Comparison of ENCODE assay signal across 1 cellular context in the genomic region with DNA sequence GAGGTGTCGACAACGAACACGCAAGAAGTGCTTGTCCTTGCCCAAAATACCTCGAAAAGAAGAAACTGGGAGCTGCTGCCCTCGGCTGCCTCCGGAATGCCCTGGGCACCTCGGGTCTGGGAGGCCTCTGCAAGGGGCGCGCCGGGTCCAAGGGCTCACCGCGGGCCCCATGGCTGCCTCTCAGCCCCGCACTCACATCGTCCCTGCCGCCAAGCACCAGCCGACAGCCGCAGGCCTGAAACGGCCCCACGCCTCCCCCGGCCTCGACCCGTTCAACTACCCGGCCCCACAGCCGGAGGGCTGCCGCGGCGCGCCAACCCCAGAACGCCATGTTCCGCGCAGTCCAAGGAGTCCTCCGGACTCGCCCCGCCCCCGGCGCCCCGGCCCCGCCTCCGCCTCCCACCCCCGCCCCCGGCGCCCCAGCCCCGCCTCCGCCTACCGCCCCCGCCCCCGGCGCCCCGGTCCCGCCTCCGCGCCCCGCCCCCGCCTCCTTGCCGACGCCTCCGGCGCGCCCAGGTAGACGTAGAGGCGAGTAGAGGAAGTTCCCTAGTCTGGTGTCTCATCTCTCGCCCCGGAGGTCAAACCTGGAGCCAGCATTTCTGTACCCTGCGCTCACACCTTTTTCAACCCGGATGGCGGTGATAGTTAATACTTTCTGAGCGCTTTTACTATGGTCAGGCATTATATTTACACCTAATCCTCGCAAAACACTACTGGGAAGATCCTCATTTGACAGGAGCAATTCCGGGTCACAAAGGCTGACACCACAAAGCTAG.
TF ChIP-seq lines count a peak whose summit lies in the region.

Gene SIRT3, minus strand, starts transcription at position 345 of the 776 bp plus-strand sequence. Its CDS starts 14 bp downstream, at position 331.

TF ChIP-seq in HepG2, 621 proteins besides CTCF, POLR2A, EP300 and RAD21 (continued from another document and continues in another):
- TF ChIP-seq RBFOX2 (IDR thresholded peaks at IDR 0.05; ENCODE audit: low read depth, low read length) (peak; percentile 70), ZNF709 (CRISPR knock-in tag; IDR thresholded peaks at IDR 0.05) (peak; percentile 76), ZNF713 (CRISPR knock-in tag; IDR thresholded peaks at IDR 0.05) (no peak), ZIK1 (CRISPR knock-in tag; IDR thresholded peaks at IDR 0.05; ENCODE audit: borderline replicate concordance, low read depth) (0 out of 2 replicates have a peak, but pooled peaks have one; percentile 23), PHB2 (IDR thresholded peaks at IDR 0.05; ENCODE audit: partially characterized antibody) (no peak), ZNF205 (CRISPR knock-in tag; IDR thresholded peaks at IDR 0.05) (no peak), KDM4B (CRISPR knock-in tag; IDR thresholded peaks at IDR 0.05) (0 out of 2 replicates have a peak, but pooled peaks have one; percentile 23), NCOA5 (CRISPR knock-in tag; IDR thresholded peaks at IDR 0.05) (no peak), ZSCAN25 (CRISPR knock-in tag; IDR thresholded peaks at IDR 0.05) (0 out of 2 replicates have a peak, but pooled peaks have one; percentile 10), ZBTB38 (CRISPR knock-in tag; IDR thresholded peaks at IDR 0.05) (0 out of 2 replicates have a peak, but pooled peaks have one; percentile 55), NFKB2 (CRISPR knock-in tag; IDR thresholded peaks at IDR 0.05; ENCODE audit: borderline replicate concordance) (peak; percentile 83; the same call in 1 of the 2 replicates), ZNF777 (CRISPR knock-in tag; IDR thresholded peaks at IDR 0.05) (peak; percentile 29; the same call in 1 of the 2 replicates), HMG20A (CRISPR knock-in tag; IDR thresholded peaks at IDR 0.05; ENCODE audit: borderline replicate concordance) (no peak), ZBED4 (CRISPR knock-in tag; IDR thresholded peaks at IDR 0.05; ENCODE audit: borderline replicate concordance) (no peak), ZNF432 (CRISPR knock-in tag; IDR thresholded peaks at IDR 0.05; ENCODE audit: borderline replicate concordance) (no peak), HMG20B (CRISPR knock-in tag; conservative IDR thresholded peaks at IDR 0.05) (no peak), ZNF577 (CRISPR knock-in tag; IDR thresholded peaks at IDR 0.05; ENCODE audit: borderline replicate concordance, low read depth) (no peak), NFE2L1 (CRISPR knock-in tag; IDR thresholded peaks at IDR 0.05; ENCODE audit: borderline replicate concordance) (no peak), CCDC6 (CRISPR knock-in tag; IDR thresholded peaks at IDR 0.05) (no peak), HNRNPL (IDR thresholded peaks at IDR 0.05; ENCODE audit: low read depth, low read length) (0 out of 2 replicates have a peak, but pooled peaks have one; percentile 44), KDM2A (CRISPR knock-in tag; IDR thresholded peaks at IDR 0.05; ENCODE audit: borderline replicate concordance, low read depth) (no peak), ZNF264 (CRISPR knock-in tag; IDR thresholded peaks at IDR 0.05) (no peak), RARG (CRISPR knock-in tag; IDR thresholded peaks at IDR 0.05; ENCODE audit: low read depth) (no peak), SIN3B (IDR thresholded peaks at IDR 0.05; ENCODE audit: low read length) (no peak), ZNF616 (CRISPR knock-in tag; IDR thresholded peaks at IDR 0.05; ENCODE audit: low read depth) (peak; percentile 80; the same call in 1 of the 2 replicates), ZNF275 (CRISPR knock-in tag; IDR thresholded peaks at IDR 0.05; ENCODE audit: borderline replicate concordance) (peak; percentile 36; the same call in 1 of the 2 replicates), HOXA9 (CRISPR knock-in tag; IDR thresholded peaks at IDR 0.05; ENCODE audit: borderline replicate concordance) (no peak), BRD4 (CRISPR knock-in tag; IDR thresholded peaks at IDR 0.05) (peak; percentile 76; the same call in 1 of the 2 replicates), IKZF4 (CRISPR knock-in tag; IDR thresholded peaks at IDR 0.05; ENCODE audit: borderline replicate concordance, low read depth, not compliant biosample characterization) (peak; percentile 56)
- TF ChIP-seq, protein P1, sequence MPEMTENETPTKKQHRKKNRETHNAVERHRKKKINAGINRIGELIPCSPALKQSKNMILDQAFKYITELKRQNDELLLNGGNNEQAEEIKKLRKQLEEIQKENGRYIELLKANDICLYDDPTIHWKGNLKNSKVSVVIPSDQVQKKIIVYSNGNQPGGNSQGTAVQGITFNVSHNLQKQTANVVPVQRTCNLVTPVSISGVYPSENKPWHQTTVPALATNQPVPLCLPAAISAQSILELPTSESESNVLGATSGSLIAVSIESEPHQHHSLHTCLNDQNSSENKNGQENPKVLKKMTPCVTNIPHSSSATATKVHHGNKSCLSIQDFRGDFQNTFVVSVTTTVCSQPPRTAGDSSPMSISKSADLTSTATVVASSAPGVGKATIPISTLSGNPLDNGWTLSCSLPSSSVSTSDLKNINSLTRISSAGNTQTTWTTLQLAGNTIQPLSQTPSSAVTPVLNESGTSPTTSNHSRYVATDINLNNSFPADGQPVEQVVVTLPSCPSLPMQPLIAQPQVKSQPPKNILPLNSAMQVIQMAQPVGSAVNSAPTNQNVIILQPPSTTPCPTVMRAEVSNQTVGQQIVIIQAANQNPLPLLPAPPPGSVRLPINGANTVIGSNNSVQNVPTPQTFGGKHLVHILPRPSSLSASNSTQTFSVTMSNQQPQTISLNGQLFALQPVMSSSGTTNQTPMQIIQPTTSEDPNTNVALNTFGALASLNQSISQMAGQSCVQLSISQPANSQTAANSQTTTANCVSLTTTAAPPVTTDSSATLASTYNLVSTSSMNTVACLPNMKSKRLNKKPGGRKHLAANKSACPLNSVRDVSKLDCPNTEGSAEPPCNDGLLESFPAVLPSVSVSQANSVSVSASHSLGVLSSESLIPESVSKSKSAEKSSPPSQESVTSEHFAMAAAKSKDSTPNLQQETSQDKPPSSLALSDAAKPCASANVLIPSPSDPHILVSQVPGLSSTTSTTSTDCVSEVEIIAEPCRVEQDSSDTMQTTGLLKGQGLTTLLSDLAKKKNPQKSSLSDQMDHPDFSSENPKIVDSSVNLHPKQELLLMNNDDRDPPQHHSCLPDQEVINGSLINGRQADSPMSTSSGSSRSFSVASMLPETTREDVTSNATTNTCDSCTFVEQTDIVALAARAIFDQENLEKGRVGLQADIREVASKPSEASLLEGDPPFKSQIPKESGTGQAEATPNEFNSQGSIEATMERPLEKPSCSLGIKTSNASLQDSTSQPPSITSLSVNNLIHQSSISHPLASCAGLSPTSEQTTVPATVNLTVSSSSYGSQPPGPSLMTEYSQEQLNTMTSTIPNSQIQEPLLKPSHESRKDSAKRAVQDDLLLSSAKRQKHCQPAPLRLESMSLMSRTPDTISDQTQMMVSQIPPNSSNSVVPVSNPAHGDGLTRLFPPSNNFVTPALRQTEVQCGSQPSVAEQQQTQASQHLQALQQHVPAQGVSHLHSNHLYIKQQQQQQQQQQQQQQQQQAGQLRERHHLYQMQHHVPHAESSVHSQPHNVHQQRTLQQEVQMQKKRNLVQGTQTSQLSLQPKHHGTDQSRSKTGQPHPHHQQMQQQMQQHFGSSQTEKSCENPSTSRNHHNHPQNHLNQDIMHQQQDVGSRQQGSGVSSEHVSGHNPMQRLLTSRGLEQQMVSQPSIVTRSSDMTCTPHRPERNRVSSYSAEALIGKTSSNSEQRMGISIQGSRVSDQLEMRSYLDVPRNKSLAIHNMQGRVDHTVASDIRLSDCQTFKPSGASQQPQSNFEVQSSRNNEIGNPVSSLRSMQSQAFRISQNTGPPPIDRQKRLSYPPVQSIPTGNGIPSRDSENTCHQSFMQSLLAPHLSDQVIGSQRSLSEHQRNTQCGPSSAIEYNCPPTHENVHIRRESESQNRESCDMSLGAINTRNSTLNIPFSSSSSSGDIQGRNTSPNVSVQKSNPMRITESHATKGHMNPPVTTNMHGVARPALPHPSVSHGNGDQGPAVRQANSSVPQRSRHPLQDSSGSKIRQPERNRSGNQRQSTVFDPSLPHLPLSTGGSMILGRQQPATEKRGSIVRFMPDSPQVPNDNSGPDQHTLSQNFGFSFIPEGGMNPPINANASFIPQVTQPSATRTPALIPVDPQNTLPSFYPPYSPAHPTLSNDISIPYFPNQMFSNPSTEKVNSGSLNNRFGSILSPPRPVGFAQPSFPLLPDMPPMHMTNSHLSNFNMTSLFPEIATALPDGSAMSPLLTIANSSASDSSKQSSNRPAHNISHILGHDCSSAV (CRISPR knock-in tag; IDR thresholded peaks at IDR 0.05; ENCODE audit: borderline replicate concordance): no peak
- TF ChIP-seq, protein P2, sequence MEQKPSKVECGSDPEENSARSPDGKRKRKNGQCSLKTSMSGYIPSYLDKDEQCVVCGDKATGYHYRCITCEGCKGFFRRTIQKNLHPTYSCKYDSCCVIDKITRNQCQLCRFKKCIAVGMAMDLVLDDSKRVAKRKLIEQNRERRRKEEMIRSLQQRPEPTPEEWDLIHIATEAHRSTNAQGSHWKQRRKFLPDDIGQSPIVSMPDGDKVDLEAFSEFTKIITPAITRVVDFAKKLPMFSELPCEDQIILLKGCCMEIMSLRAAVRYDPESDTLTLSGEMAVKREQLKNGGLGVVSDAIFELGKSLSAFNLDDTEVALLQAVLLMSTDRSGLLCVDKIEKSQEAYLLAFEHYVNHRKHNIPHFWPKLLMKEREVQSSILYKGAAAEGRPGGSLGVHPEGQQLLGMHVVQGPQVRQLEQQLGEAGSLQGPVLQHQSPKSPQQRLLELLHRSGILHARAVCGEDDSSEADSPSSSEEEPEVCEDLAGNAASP (CRISPR knock-in tag; IDR thresholded peaks at IDR 0.05; ENCODE audit: borderline replicate concordance): peak; percentile 23; the same call in 1 of the 2 replicates
- TF ChIP-seq, protein P3, sequence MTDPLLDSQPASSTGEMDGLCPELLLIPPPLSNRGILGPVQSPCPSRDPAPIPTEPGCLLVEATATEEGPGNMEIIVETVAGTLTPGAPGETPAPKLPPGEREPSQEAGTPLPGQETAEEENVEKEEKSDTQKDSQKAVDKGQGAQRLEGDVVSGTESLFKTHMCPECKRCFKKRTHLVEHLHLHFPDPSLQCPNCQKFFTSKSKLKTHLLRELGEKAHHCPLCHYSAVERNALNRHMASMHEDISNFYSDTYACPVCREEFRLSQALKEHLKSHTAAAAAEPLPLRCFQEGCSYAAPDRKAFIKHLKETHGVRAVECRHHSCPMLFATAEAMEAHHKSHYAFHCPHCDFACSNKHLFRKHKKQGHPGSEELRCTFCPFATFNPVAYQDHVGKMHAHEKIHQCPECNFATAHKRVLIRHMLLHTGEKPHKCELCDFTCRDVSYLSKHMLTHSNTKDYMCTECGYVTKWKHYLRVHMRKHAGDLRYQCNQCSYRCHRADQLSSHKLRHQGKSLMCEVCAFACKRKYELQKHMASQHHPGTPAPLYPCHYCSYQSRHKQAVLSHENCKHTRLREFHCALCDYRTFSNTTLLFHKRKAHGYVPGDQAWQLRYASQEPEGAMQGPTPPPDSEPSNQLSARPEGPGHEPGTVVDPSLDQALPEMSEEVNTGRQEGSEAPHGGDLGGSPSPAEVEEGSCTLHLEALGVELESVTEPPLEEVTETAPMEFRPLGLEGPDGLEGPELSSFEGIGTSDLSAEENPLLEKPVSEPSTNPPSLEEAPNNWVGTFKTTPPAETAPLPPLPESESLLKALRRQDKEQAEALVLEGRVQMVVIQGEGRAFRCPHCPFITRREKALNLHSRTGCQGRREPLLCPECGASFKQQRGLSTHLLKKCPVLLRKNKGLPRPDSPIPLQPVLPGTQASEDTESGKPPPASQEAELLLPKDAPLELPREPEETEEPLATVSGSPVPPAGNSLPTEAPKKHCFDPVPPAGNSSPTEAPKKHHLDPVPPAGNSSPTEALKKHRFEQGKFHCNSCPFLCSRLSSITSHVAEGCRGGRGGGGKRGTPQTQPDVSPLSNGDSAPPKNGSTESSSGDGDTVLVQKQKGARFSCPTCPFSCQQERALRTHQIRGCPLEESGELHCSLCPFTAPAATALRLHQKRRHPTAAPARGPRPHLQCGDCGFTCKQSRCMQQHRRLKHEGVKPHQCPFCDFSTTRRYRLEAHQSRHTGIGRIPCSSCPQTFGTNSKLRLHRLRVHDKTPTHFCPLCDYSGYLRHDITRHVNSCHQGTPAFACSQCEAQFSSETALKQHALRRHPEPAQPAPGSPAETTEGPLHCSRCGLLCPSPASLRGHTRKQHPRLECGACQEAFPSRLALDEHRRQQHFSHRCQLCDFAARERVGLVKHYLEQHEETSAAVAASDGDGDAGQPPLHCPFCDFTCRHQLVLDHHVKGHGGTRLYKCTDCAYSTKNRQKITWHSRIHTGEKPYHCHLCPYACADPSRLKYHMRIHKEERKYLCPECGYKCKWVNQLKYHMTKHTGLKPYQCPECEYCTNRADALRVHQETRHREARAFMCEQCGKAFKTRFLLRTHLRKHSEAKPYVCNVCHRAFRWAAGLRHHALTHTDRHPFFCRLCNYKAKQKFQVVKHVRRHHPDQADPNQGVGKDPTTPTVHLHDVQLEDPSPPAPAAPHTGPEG (CRISPR knock-in tag; IDR thresholded peaks at IDR 0.05): 0 out of 2 replicates have a peak, but pooled peaks have one; percentile 28
- TF ChIP-seq, protein P4, sequence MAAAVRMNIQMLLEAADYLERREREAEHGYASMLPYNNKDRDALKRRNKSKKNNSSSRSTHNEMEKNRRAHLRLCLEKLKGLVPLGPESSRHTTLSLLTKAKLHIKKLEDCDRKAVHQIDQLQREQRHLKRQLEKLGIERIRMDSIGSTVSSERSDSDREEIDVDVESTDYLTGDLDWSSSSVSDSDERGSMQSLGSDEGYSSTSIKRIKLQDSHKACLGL (CRISPR knock-in tag; IDR thresholded peaks at IDR 0.05): no peak
